ENCODE assay signal across 23 cellular contexts in the genomic region with DNA sequence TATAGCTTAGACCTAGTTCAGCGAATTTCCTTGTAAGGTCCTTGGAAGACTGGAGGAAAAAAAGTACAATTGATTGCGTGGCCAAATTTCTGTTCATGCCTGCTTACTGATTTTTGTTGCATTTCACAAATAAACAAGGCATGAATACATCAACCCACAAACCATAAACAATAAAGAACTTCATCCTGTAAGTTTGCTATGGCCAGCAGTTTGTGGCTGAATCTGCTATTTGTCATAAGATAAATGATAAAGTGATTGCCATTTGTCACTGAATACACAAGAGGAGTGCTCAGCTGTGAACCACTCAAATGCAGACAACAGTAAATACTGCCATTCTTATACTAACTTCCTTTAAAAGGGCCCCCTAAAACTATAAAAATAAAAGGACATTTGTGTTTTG.
"Had no signal": no experiment of that assay in that cellular context is flagged by ENCODE, and none has a peak within 500 bp of the region (broad histone marks: within the 10 kb centered on the region; RNA-seq: fewer than 3 reads in every experiment).

No MANE protein-coding gene starts in this region.

- H3K9me3 Mint-ChIP-seq: natural killer cell treated with Interleukin-12 subunit alpha and Interleukin-12 subunit beta and Interleukin-15 and Interleukin-18, amount 100 ng/mL, for 72 hours; neural crest cell had no signal

- H3K4me1 ChIP-seq: gastrocnemius medialis, lower lobe of right lung, prostate gland, right atrium auricular region, thyroid gland had no signal

- H3K27ac Mint-ChIP-seq: effector memory CD8-positive, alpha-beta T cell; natural killer cell treated with Interleukin-12 subunit alpha and Interleukin-12 subunit beta and Interleukin-15 and Interleukin-18, amount 100 ng/mL, for 72 hours; stimulated activated effector memory CD8-positive, alpha-beta T cell treated with anti-CD3 and anti-CD28 coated beads, Interleukin-12 subunit alpha, Interleukin-12 subunit beta, amount 100 ng/mL, for 72 hours had no signal

- ATAC-seq: effector memory CD8-positive, alpha-beta T cell; gastrocnemius medialis; left ventricle myocardium superior; lower lobe of right lung; natural killer cell treated with Interleukin-12 subunit alpha and Interleukin-12 subunit beta and Interleukin-15 and Interleukin-18, amount 100 ng/mL, for 72 hours; sciatic nerve; stimulated activated effector memory CD8-positive, alpha-beta T cell treated with anti-CD3 and anti-CD28 coated beads, Interleukin-12 subunit alpha, Interleukin-12 subunit beta, amount 100 ng/mL, for 72 hours had no signal

- DNase-seq: cortex of kidney; effector memory CD8-positive, alpha-beta T cell; gastrocnemius medialis; head of caudate nucleus; left ventricle myocardium superior; lower lobe of right lung; stimulated activated CD4-positive, alpha-beta T cell treated with anti-CD3 and anti-CD28 coated beads, Interleukin-12 subunit alpha, Interleukin-12 subunit beta, amount 100 ng/mL, for 4 hours; stimulated activated CD4-positive, alpha-beta T cell treated with anti-CD3 and anti-CD28 coated beads, Interleukin-1b, Interleukin-23, amount 100 ng/mL, for 48 hours; stimulated activated CD4-positive, alpha-beta T cell treated with anti-CD3 and anti-CD28 coated beads, Interleukin-4, amount 100 ng/mL, for 1 hour; stimulated activated naive CD4-positive, alpha-beta T cell treated with Interleukin-2 at 50 U/mL for 16 hours; stomach; thyroid gland; trophoblast cell had no signal

- H3K27me3 ChIP-seq: gastrocnemius medialis, neutrophil, right atrium auricular region, stomach, thyroid gland had no signal

- H3K4me2 ChIP-seq: smooth muscle cell had no signal

- FAIRE-seq: endometrium, keratinocyte had no signal

- H3K4me3 ChIP-seq: gastrocnemius medialis, lower lobe of right lung, prostate gland, right atrium auricular region, smooth muscle cell, stomach, thyroid gland had no signal

- H3K4me3 Mint-ChIP-seq: effector memory CD8-positive, alpha-beta T cell; natural killer cell treated with Interleukin-12 subunit alpha and Interleukin-12 subunit beta and Interleukin-15 and Interleukin-18, amount 100 ng/mL, for 72 hours; neural crest cell; stimulated activated effector memory CD8-positive, alpha-beta T cell treated with anti-CD3 and anti-CD28 coated beads, Interleukin-12 subunit alpha, Interleukin-12 subunit beta, amount 100 ng/mL, for 72 hours had no signal

- H3K36me3 ChIP-seq: gastrocnemius medialis, lower lobe of right lung, neutrophil, prostate gland, right atrium auricular region, stomach, thyroid gland had no signal

- H3K36me3 Mint-ChIP-seq: natural killer cell treated with Interleukin-12 subunit alpha and Interleukin-12 subunit beta and Interleukin-15 and Interleukin-18, amount 100 ng/mL, for 72 hours; stimulated activated effector memory CD8-positive, alpha-beta T cell treated with anti-CD3 and anti-CD28 coated beads, Interleukin-12 subunit alpha, Interleukin-12 subunit beta, amount 100 ng/mL, for 72 hours had no signal

- H3K4me1 Mint-ChIP-seq: neural crest cell; stimulated activated effector memory CD8-positive, alpha-beta T cell treated with anti-CD3 and anti-CD28 coated beads, Interleukin-12 subunit alpha, Interleukin-12 subunit beta, amount 100 ng/mL, for 72 hours had no signal

- H3K27ac ChIP-seq: gastrocnemius medialis, lower lobe of right lung, neutrophil, prostate gland, right atrium auricular region, stomach, thyroid gland had no signal

- H3K9me3 ChIP-seq: gastrocnemius medialis, lower lobe of right lung, neutrophil, prostate gland, right atrium auricular region, stomach, thyroid gland had no signal

- H3K27me3 Mint-ChIP-seq: effector memory CD8-positive, alpha-beta T cell; natural killer cell treated with Interleukin-12 subunit alpha and Interleukin-12 subunit beta and Interleukin-15 and Interleukin-18, amount 100 ng/mL, for 72 hours had no signal
